ENCODE assay signal across 24 cellular contexts in the genomic region with DNA sequence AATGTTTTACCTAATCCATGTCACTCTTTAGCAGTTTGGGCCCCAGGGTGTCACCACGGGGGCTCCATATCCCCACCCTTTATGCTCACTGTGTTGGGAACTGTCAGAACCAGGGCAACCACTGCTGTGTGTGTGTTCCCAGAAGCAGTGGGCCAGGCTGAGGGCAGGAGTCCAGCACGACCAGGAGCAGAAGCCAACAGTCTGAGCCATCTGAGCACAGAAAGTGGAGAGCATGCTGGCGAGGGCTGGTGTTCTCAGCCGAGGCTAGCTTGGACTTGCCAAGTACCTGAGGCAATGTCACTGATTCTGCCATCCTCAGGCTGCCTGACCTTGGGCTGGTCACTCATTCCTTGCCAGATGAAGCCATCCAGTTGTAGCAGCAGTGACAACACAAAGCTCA.
A peak's percentile ranks its signal among the peaks of the same experiment; 100 is the strongest.
DNase-seq lines count a peak whose midpoint lies in the region; ATAC-seq and TF ChIP-seq lines count a peak whose summit lies in the region.
"Had no signal": no experiment of that assay in that cellular context is flagged by ENCODE, and none has a peak within 500 bp of the region (broad histone marks: within the 10 kb centered on the region; RNA-seq: fewer than 3 reads in every experiment).

No MANE protein-coding gene starts in this region.

- H3K4me2 ChIP-seq in mammary epithelial cell (ENCODE audit: insufficient read depth, low read depth, low read length): no peak overlapping the region
- H3K4me2 ChIP-seq: BLaER1 treated with 17β-estradiol and CSF1 and Interleukin-3, amounts not matched to agents 10 nM and 100 nM; GM23338 had no signal

- H2AFZ ChIP-seq in mammary epithelial cell (ENCODE audit: low read depth, low read length): peak overlapping the region; percentile 15
- H2AFZ ChIP-seq: GM23338 had no signal

- peak in 11 of 14 donors; percentile 3 to 94 (median 43) for DNase-seq in C1 segment of cervical spinal cord (lab: John Stamatoyannopoulos, UW)
- peak; percentile 14 for DNase-seq in mammary epithelial cell
- DNase-seq in heart right ventricle: peak; percentile 29 to 69
- peak in 7 of 10 donors; percentile 18 to 91 (median 69) for DNase-seq in posterior cingulate gyrus
- no peak for DNase-seq in NAMALWA (ENCODE audit: low spot score)
- DNase-seq in activated CD4-positive, alpha-beta T cell treated with anti-CD3 and anti-CD28 coated beads for 36 hours: no peak
- DNase-seq: activated CD4-positive, alpha-beta T cell treated with anti-CD3 and anti-CD28 coated beads for 48 hours; Calu3; colonic mucosa; endodermal cell; Kasumi-1; left lung; NCI-H1092 treated with DMSO at 0.1 percent for 48 hours; NCI-H2029 treated with DMSO at 0.1 percent for 48 hours; stimulated activated CD4-positive, alpha-beta T cell treated with anti-CD3 and anti-CD28 coated beads, Interleukin-12 subunit alpha, Interleukin-12 subunit beta, amount 100 ng/mL, for 4 hours; stimulated activated CD4-positive, alpha-beta T cell treated with anti-CD3 and anti-CD28 coated beads, Interleukin-4, amount 100 ng/mL, for 4 hours had no signal

- dilution Hi-C loops in mammary epithelial cell (cut with HindIII; ENCODE audit: low sequenced_read_pairs): no loop called here

- no peaks in the 10 kb centered on the region for H4K20me1 ChIP-seq in mammary epithelial cell (ENCODE audit: insufficient read depth, low read length)
- H4K20me1 ChIP-seq: BLaER1 treated with 17β-estradiol and CSF1 and Interleukin-3, amounts not matched to agents 10 nM and 100 nM had no signal

- H3K36me3 Mint-ChIP-seq in activated CD4-positive, alpha-beta T cell treated with anti-CD3 and anti-CD28 coated beads for 36 hours (ENCODE audit: low read depth): no peaks in the 10 kb centered on the region
- H3K36me3 Mint-ChIP-seq: activated naive CD4-positive, alpha-beta T cell treated with anti-CD3 and anti-CD28 coated beads, Interleukin-2, amount 50 U/mL, for 72 hours had no signal

- H3K36me3 ChIP-seq in mammary epithelial cell (ENCODE audit: insufficient read depth, low read length) (no peaks in the 10 kb centered on the region), heart right ventricle (no peaks in the 10 kb centered on the region)
- H3K36me3 ChIP-seq: BLaER1 treated with 17β-estradiol and CSF1 and Interleukin-3, amounts not matched to agents 10 nM and 100 nM; colonic mucosa; left lung; tibial nerve had no signal

- no peaks in the 10 kb centered on the region for H3K27me3 ChIP-seq in mammary epithelial cell (ENCODE audit: insufficient read depth, low read length)
- no peaks in the 10 kb centered on the region for H3K27me3 ChIP-seq in heart right ventricle
- H3K27me3 ChIP-seq: BLaER1 treated with 17β-estradiol and CSF1 and Interleukin-3, amounts not matched to agents 10 nM and 100 nM; colonic mucosa; left lung; tibial nerve had no signal

- H3K4me1 ChIP-seq in mammary epithelial cell (ENCODE audit: insufficient read depth, low read length): no peaks in the 10 kb centered on the region
- no peaks in the 10 kb centered on the region for H3K4me1 ChIP-seq in heart right ventricle
- H3K4me1 ChIP-seq: colonic mucosa, left lung, tibial nerve had no signal

- POLR2A ChIA-PET in activated CD4-positive, alpha-beta T cell treated with anti-CD3 and anti-CD28 coated beads for 36 hours (lab: Charles Lee): no interaction called here

- intact Hi-C loops in mammary epithelial cell (cut with micrococcal nuclease): no loop called here
- intact Hi-C loops in heart right ventricle (cut with DNase I): no loop called here
- intact Hi-C loops in posterior cingulate gyrus (cut with DNase I): no loop called here
- intact Hi-C loops in activated CD4-positive, alpha-beta T cell treated with anti-CD3 and anti-CD28 coated beads for 36 hours (cut with DNase I, micrococcal nuclease): no loop called here

- H3K9me3 Mint-ChIP-seq in activated CD4-positive, alpha-beta T cell treated with anti-CD3 and anti-CD28 coated beads for 36 hours (ENCODE audit: low read depth): no peaks in the 10 kb centered on the region
- H3K9me3 Mint-ChIP-seq: endodermal cell; GM23338; stimulated activated naive CD8-positive, alpha-beta T cell treated with anti-CD3 and anti-CD28 coated beads, Interleukin-15, Interleukin-2, amounts not matched to agents 100 ng/mL and 50 ng/mL, for 24 hours had no signal

- no TSS peak for BruUV-seq in mammary epithelial cell (replicated peaks; lab: Mats Ljungman, UMichigan)

- no peaks in the 10 kb centered on the region for H3K79me2 ChIP-seq in mammary epithelial cell (ENCODE audit: insufficient read depth, low read length)

- H3K9me3 ChIP-seq in mammary epithelial cell (replicated peaks; ENCODE audit: insufficient read depth, low read length) (no peaks in the 10 kb centered on the region), heart right ventricle (no peaks in the 10 kb centered on the region)
- H3K9me3 ChIP-seq: colonic mucosa, left lung, tibial nerve had no signal

- ATAC-seq in heart right ventricle: peak; percentile 55 to 97 (median 82)
- no peak for ATAC-seq in HG02642 (IDR thresholded peaks at IDR 0.05; ENCODE audit: poor library complexity, unreplicated experiment)
- no peak for ATAC-seq in activated CD4-positive, alpha-beta T cell treated with anti-CD3 and anti-CD28 coated beads for 36 hours
- ATAC-seq in HG02973 (IDR thresholded peaks at IDR 0.05; ENCODE audit: unreplicated experiment): no peak
- ATAC-seq: activated naive CD4-positive, alpha-beta T cell treated with anti-CD3 and anti-CD28 coated beads, Interleukin-2, amount 50 U/mL, for 72 hours; GM23338; left lung had no signal

- in situ Hi-C loops in mammary epithelial cell (cut with MboI; ENCODE audit: low sequenced_read_pairs in 2 of 2): no loop called here

- no peaks in the 10 kb centered on the region for H3K4me1 Mint-ChIP-seq in activated CD4-positive, alpha-beta T cell treated with anti-CD3 and anti-CD28 coated beads for 36 hours
- H3K4me1 Mint-ChIP-seq: GM23338 had no signal

- H3K4me3 ChIP-seq in mammary epithelial cell (replicated peaks in 1 of 3; ENCODE audit: insufficient read depth in 1 of 3, low read depth in 2 of 3, low read length in 3 of 3) (no peak overlapping the region), heart right ventricle (no peak overlapping the region)
- H3K4me3 ChIP-seq: BLaER1 treated with 17β-estradiol and CSF1 and Interleukin-3, amounts not matched to agents 10 nM and 100 nM; colonic mucosa; GM23338; left lung; tibial nerve had no signal

- TF ChIP-seq CTCF in mammary epithelial cell (conservative IDR thresholded peaks at IDR 0.05 in 1 of 2, IDR thresholded peaks at IDR 0.05 in 1 of 2; ENCODE audit: extremely low read depth in 1 of 2, insufficient read depth in 1 of 2, low read depth in 1 of 2, low read length in 2 of 2) (no peak), heart right ventricle (IDR thresholded peaks at IDR 0.05) (no peak)

- WGBS in mammary epithelial cell (ENCODE audit: low coverage, missing lambda C conversion rate): 0% methylated on average over 1 of the region's 4 CpGs
- 51 to 59% methylated on average over 4 of the region's 4 CpGs for WGBS in heart right ventricle, 2 donors

- H3K9ac ChIP-seq in mammary epithelial cell (ENCODE audit: insufficient read depth, low read length): no peak overlapping the region
- H3K9ac ChIP-seq: BLaER1 treated with 17β-estradiol and CSF1 and Interleukin-3, amounts not matched to agents 10 nM and 100 nM had no signal

- H3K27ac Mint-ChIP-seq in activated CD4-positive, alpha-beta T cell treated with anti-CD3 and anti-CD28 coated beads for 36 hours: no peak overlapping the region
- H3K27ac Mint-ChIP-seq: activated naive CD4-positive, alpha-beta T cell treated with anti-CD3 and anti-CD28 coated beads, Interleukin-2, amount 50 U/mL, for 72 hours; GM23338; stimulated activated naive CD8-positive, alpha-beta T cell treated with anti-CD3 and anti-CD28 coated beads, Interleukin-15, Interleukin-2, amounts not matched to agents 100 ng/mL and 50 ng/mL, for 24 hours; T-helper 1 cell treated with Interleukin-12 subunit alpha and Interleukin-12 subunit beta and Interleukin-4 antibody, amounts not matched to agents 30 μg/mL and 1 μg/mL, for 36 hours had no signal

- CTCF ChIA-PET in mammary epithelial cell (lab: Charles Lee; ENCODE audit: low non-redundant PET): no interaction called here
- CTCF ChIA-PET in activated CD4-positive, alpha-beta T cell treated with anti-CD3 and anti-CD28 coated beads for 36 hours (lab: Charles Lee): no interaction called here

- no peak overlapping the region for H3K4me3 Mint-ChIP-seq in activated CD4-positive, alpha-beta T cell treated with anti-CD3 and anti-CD28 coated beads for 36 hours
- H3K4me3 Mint-ChIP-seq: endodermal cell; GM23338; stimulated activated naive CD8-positive, alpha-beta T cell treated with anti-CD3 and anti-CD28 coated beads, Interleukin-15, Interleukin-2, amounts not matched to agents 100 ng/mL and 50 ng/mL, for 24 hours; T-helper 1 cell treated with Interleukin-12 subunit alpha and Interleukin-12 subunit beta and Interleukin-4 antibody, amounts not matched to agents 30 μg/mL and 1 μg/mL, for 36 hours had no signal

- H3K27ac ChIP-seq in mammary epithelial cell (ENCODE audit: insufficient read depth, low read depth, low read length) (no peak overlapping the region), heart right ventricle (peak overlapping the region in 1 of 10 donors; percentile 23)
- H3K27ac ChIP-seq: BLaER1 treated with 17β-estradiol and CSF1 and Interleukin-3, amounts not matched to agents 10 nM and 100 nM; colonic mucosa; left lung; tibial nerve had no signal

- H3K27me3 Mint-ChIP-seq in activated CD4-positive, alpha-beta T cell treated with anti-CD3 and anti-CD28 coated beads for 36 hours: no peaks in the 10 kb centered on the region
- H3K27me3 Mint-ChIP-seq: stimulated activated naive CD8-positive, alpha-beta T cell treated with anti-CD3 and anti-CD28 coated beads, Interleukin-15, Interleukin-2, amounts not matched to agents 100 ng/mL and 50 ng/mL, for 24 hours had no signal

Comparison
In these comparisons a context has a peak if more than half of its experiments do, and no peak if none do; other contexts are left out.
1. DNase-seq: peak in C1 segment of cervical spinal cord (11 of 14), mammary epithelial cell (single experiment), heart right ventricle (2 of 2) and posterior cingulate gyrus (7 of 10); none in NAMALWA (single experiment) and activated CD4-positive, alpha-beta T cell treated with anti-CD3 and anti-CD28 coated beads for 36 hours (single experiment).
2. ATAC-seq: peak in heart right ventricle (8 of 8); none in HG02642 (single experiment), activated CD4-positive, alpha-beta T cell treated with anti-CD3 and anti-CD28 coated beads for 36 hours (single experiment) and HG02973 (single experiment).